In genomic region chr20:46900826-46901225, GRCh38 we compare ENCODE assay signal across 20 cellular contexts. TPM values are rescaled to one million over a fixed set of nuclear protein-coding genes. Genes with fewer than 3 reads are reported as not detected.
DNase-seq lines count a peak whose midpoint lies in the region; ATAC-seq and TF ChIP-seq lines count a peak whose summit lies in the region.
"Had no signal": no experiment of that assay in that cellular context is flagged by ENCODE, and none has a peak within 500 bp of the region (broad histone marks: within the 10 kb centered on the region; RNA-seq: fewer than 3 reads in every experiment).

No MANE protein-coding gene starts in this region.

- H3K27me3 ChIP-seq in GM06990 (replicated peaks; ENCODE audit: control insufficient read depth, insufficient read depth, low read length) (no peaks in the 10 kb centered on the region), endodermal cell (ENCODE audit: control insufficient read depth, insufficient read depth, low read length, poor library complexity, severe bottlenecking) (peaks cover 7% of the 10 kb centered on the region), prostate gland (replicated peaks; ENCODE audit: insufficient read depth) (no peaks in the 10 kb centered on the region), suprapubic skin (peaks cover 25% of the 10 kb centered on the region)
- H3K27me3 ChIP-seq: SJCRH30 had no signal

- H3K27ac ChIP-seq in endodermal cell (ENCODE audit: low read depth, low read length): no peak overlapping the region
- H3K27ac ChIP-seq in prostate gland: peak overlapping the region; percentile 91 to 93
- no peak overlapping the region for H3K27ac ChIP-seq in suprapubic skin
- no peak overlapping the region for H3K27ac ChIP-seq in substantia nigra (ENCODE audit: low read depth, low read length, poor library complexity, severe bottlenecking)
- H3K27ac ChIP-seq: A549, Peyer's patch, SJCRH30 had no signal

- H3K4me3 Mint-ChIP-seq in IgD-negative memory B cell: peak overlapping the region in 2 of 4 donors; percentile 52 to 55
- no peak overlapping the region for H3K4me3 Mint-ChIP-seq in endodermal cell

- TF ChIP-seq CTCF in GM06990 (IDR thresholded peaks at IDR 0.05; ENCODE audit: insufficient read depth, low read length, poor library complexity, severe bottlenecking) (peak; percentile 18), endodermal cell (conservative IDR thresholded peaks at IDR 0.05) (no peak), prostate gland (IDR thresholded peaks at IDR 0.05) (no peak), suprapubic skin (IDR thresholded peaks at IDR 0.05) (no peak)

- ATAC-seq in HG02840 (IDR thresholded peaks at IDR 0.05; ENCODE audit: low FRiP score, unreplicated experiment): no peak
- ATAC-seq: A549 had no signal

- H3K4me1 Mint-ChIP-seq in IgD-negative memory B cell (peaks cover 5 to 10% (median 8%) of the 10 kb centered on the region in 3 donors), endodermal cell (peaks cover 60% of the 10 kb centered on the region)

- H3K9me3 Mint-ChIP-seq in IgD-negative memory B cell: no peaks in the 10 kb centered on the region
- H3K9me3 Mint-ChIP-seq in endodermal cell: no peaks in the 10 kb centered on the region

- WGBS in endodermal cell (ENCODE audit: insufficient coverage in 1 of 2, insufficient read length in 1 of 2), 2 experiments: 84 to 92% methylated on average over 8 to 11 of the region's 11 CpGs
- 79% methylated on average over 11 of the region's 11 CpGs for WGBS in prostate gland
- 91% methylated on average over 11 of the region's 11 CpGs for WGBS in suprapubic skin

- H3K27ac Mint-ChIP-seq in IgD-negative memory B cell (peak overlapping the region in 2 of 3 donors; percentile 18 to 28), endodermal cell (no peak overlapping the region)

- intact Hi-C loops in prostate gland (cut with DNase I): no loop called here

- no peak overlapping the region for H3K9ac ChIP-seq in endodermal cell (ENCODE audit: extremely low read depth, low read length, poor library complexity, severe bottlenecking)

- no peak for DNase-seq in GM06990 (ENCODE audit: extremely low read depth, insufficient read length)
- DNase-seq in endodermal cell: peak; percentile 34
- DNase-seq in prostate gland (ENCODE audit: low spot score): no peak
- DNase-seq in T-helper 9 cell: no peak
- no peak for DNase-seq in suprapubic skin (ENCODE audit: low spot score in 2 of 2)
- no peak for DNase-seq in substantia nigra (lab: John Stamatoyannopoulos, UW)
- DNase-seq: BE2C; DMS53; GDM1; H7; NCI-H1694; NCI-H2081; NCI-H510A; NK-92 treated with Interleukin-12 subunit alpha and Interleukin-12 subunit beta, amount 100 ng/mL, for 24 hours; Peyer's patch; SJCRH30 had no signal

- H3K4me1 ChIP-seq in endodermal cell (ENCODE audit: control insufficient read depth, insufficient read depth, low read length) (peaks cover 22% of the 10 kb centered on the region), prostate gland (replicated peaks) (no peaks in the 10 kb centered on the region), suprapubic skin (peaks cover 8% of the 10 kb centered on the region)
- H3K4me1 ChIP-seq: A549, BE2C, Peyer's patch had no signal

- TF ChIP-seq EP300 in suprapubic skin (IDR thresholded peaks at IDR 0.05): no peak

- H3K36me3 ChIP-seq in GM06990 (ENCODE audit: control insufficient read depth, insufficient read depth, low read length) (no peaks in the 10 kb centered on the region; the same call in 1 of the 2 replicates), endodermal cell (ENCODE audit: control insufficient read depth, insufficient read depth, low read length) (peaks cover 25% of the 10 kb centered on the region), prostate gland (no peaks in the 10 kb centered on the region), suprapubic skin (no peaks in the 10 kb centered on the region)
- H3K36me3 ChIP-seq: BE2C, Peyer's patch had no signal

- H3K4me3 ChIP-seq in GM06990 (replicated peaks; ENCODE audit: low read depth, low read length): peak overlapping the region; percentile 88
- no peak overlapping the region for H3K4me3 ChIP-seq in endodermal cell (ENCODE audit: low read length)
- peak overlapping the region in 1 of 2 donors; percentile 83 for H3K4me3 ChIP-seq in prostate gland
- H3K4me3 ChIP-seq in suprapubic skin: no peak overlapping the region
- H3K4me3 ChIP-seq: A549, Peyer's patch, SJCRH30 had no signal

- TF ChIP-seq POLR2A in prostate gland (IDR thresholded peaks at IDR 0.05) (no peak), suprapubic skin (IDR thresholded peaks at IDR 0.05) (no peak)

- H3K27me3 Mint-ChIP-seq in IgD-negative memory B cell (peaks cover 20% of the 10 kb centered on the region), endodermal cell (ENCODE audit: insufficient read depth) (peaks cover 22% of the 10 kb centered on the region)

- H3K9me3 ChIP-seq in endodermal cell (ENCODE audit: control insufficient read depth, low read length): no peaks in the 10 kb centered on the region
- no peaks in the 10 kb centered on the region for H3K9me3 ChIP-seq in prostate gland
- H3K9me3 ChIP-seq in suprapubic skin: no peaks in the 10 kb centered on the region
- H3K9me3 ChIP-seq: A549, BE2C, Peyer's patch, SJCRH30 had no signal

- no peaks in the 10 kb centered on the region for H3K36me3 Mint-ChIP-seq in IgD-negative memory B cell
- H3K36me3 Mint-ChIP-seq in endodermal cell (ENCODE audit: low read depth): peaks cover 9% of the 10 kb centered on the region

RNA-seq across cellular contexts. Expression of gene EYA2, which starts 6.2 kb away (rescaled TPM):
- 0.11 TPM for polyA plus RNA-seq in IgD-negative memory B cell
- total RNA-seq in endodermal cell: 10 to 100 TPM in 1 of 2 donors, 1 to 10 TPM in 1; 9.1 to 18.0 TPM
- 19.3 TPM for polyA plus RNA-seq in endodermal cell (2013, experiment 1 of 2)
- polyA plus RNA-seq in endodermal cell (2013, experiment 2 of 2): 17.2 TPM
- total RNA-seq in prostate gland: 10 to 100 TPM; 30.0 to 31.0 TPM
- 1 to 10 TPM; 2.3 to 4.0 (median 3.3) TPM for total RNA-seq in suprapubic skin
- total RNA-seq: HT1080 had no signal

Comparison
In these comparisons a context has a peak if more than half of its experiments do, and no peak if none do; other contexts are left out.
1. H3K27ac ChIP-seq: peak in prostate gland (2 of 2); none in endodermal cell (single experiment), suprapubic skin (single experiment) and substantia nigra (single experiment).